1 cellular context compared by ENCODE assay signal in the genomic region with DNA sequence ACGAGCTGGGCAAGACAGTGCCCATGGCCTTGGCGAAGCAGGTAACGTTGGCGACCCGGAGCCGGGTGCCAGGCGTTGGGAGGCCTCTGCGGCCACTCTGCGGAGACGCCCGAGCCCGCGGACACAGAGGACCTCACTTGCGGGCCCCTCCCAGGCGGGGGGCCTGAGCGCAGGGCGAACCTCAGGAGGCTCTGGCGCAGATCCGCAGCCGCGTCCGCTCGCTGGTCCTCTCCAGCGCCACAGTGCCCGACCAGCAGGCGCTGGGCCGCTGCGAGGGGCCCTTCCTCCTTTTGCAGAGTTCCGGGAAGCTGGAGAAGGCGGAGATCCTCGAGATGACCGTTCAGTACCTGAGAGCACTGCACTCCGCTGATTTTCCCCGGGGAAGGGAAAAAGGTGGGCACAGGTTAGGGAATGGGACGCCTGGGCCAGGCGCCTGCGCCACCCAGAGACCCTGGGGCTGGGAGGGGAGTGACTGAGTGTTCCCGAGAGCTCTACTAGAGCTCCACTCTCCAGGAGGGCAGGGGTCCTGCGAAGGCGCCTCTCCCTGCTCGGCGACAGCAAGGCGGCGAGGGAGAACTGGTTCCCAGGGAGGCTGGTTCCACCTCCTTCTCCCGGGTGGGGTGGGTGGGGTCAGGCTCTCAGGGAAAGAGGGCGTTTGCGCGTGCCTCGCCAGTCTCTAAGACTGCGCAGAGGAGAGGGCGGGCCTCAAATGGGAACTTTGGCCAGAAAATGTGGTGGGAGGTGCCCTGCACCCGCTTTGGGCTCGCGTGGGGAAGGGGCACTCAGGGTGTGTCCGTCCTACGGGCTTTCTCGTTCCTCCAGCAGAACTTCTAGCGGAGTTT.
TF ChIP-seq lines count a peak whose summit lies in the region.

No MANE protein-coding gene starts in this region.

TF ChIP-seq in neural cell, 6 proteins besides CTCF, POLR2A, EP300 and RAD21 (continued from another document):
- TF ChIP-seq, protein P1, sequence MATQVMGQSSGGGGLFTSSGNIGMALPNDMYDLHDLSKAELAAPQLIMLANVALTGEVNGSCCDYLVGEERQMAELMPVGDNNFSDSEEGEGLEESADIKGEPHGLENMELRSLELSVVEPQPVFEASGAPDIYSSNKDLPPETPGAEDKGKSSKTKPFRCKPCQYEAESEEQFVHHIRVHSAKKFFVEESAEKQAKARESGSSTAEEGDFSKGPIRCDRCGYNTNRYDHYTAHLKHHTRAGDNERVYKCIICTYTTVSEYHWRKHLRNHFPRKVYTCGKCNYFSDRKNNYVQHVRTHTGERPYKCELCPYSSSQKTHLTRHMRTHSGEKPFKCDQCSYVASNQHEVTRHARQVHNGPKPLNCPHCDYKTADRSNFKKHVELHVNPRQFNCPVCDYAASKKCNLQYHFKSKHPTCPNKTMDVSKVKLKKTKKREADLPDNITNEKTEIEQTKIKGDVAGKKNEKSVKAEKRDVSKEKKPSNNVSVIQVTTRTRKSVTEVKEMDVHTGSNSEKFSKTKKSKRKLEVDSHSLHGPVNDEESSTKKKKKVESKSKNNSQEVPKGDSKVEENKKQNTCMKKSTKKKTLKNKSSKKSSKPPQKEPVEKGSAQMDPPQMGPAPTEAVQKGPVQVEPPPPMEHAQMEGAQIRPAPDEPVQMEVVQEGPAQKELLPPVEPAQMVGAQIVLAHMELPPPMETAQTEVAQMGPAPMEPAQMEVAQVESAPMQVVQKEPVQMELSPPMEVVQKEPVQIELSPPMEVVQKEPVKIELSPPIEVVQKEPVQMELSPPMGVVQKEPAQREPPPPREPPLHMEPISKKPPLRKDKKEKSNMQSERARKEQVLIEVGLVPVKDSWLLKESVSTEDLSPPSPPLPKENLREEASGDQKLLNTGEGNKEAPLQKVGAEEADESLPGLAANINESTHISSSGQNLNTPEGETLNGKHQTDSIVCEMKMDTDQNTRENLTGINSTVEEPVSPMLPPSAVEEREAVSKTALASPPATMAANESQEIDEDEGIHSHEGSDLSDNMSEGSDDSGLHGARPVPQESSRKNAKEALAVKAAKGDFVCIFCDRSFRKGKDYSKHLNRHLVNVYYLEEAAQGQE (IDR thresholded peaks at IDR 0.05; ENCODE audit: borderline replicate concordance): no peak
- no peak for TF ChIP-seq MXI1 (conservative IDR thresholded peaks at IDR 0.05; ENCODE audit: poor library complexity, severe bottlenecking)
